In genomic region chr1:71014110-71014509, GRCh38 we compare ENCODE assay signal across 1 cellular context.
TF ChIP-seq lines count a peak whose summit lies in the region.

No MANE protein-coding gene starts in this region.

TF ChIP-seq in SK-N-SH treated with all-trans-retinoic acid at 6 μM for 48 hours, 23 proteins besides CTCF, POLR2A, EP300 and RAD21 (continued from another document):
- no peak for TF ChIP-seq ESRRG (CRISPR knock-in tag; IDR thresholded peaks at IDR 0.05)
- TF ChIP-seq ZNF8 (CRISPR knock-in tag; IDR thresholded peaks at IDR 0.05), result no peak
- TF ChIP-seq SNAI2 (CRISPR knock-in tag; IDR thresholded peaks at IDR 0.05), result no peak
- no peak for TF ChIP-seq ARNTL (CRISPR knock-in tag; IDR thresholded peaks at IDR 0.05; ENCODE audit: borderline replicate concordance, low read depth)
